In the genomic region with DNA sequence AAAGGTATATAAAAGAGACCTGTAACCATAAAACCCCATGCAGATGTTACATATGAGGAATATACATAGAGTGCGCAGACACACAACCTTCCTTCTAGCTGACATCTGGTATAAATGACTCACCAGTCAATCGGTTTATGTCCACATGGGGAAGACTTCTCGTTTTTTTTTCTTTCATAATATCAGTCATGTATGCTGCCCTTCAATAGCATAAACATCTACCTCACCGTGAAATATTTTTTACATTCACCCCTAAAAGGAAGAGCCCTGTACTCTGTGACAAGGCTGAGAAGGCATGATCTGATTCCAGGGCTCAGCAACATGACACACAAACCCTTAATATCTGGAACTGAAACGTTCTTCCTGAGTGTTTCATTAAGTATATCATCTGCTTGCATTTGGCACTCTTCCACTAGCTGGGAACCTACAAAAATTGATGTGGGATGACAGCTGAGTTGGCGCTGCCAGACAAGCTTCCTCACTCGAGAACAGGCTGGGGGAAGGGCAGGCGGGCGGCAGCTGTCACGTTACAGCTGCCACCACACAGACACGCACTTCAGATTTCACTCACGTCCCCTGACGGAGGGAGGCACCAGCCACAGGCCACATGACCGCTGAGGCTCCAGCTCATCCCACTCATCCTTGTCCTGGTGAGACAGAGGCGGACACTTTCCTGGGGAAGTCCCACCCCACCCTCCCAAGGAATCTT, we compare ENCODE assay signal across 8 cellular contexts.
DNase-seq lines count a peak whose midpoint lies in the region; ATAC-seq and TF ChIP-seq lines count a peak whose summit lies in the region.

No MANE protein-coding gene starts in this region.

- CTCF ChIA-PET in GM10248 (lab: Yijun Ruan, JAX): interaction anchor here (1.1 to 1.4 kb wide), 2 partner anchors 14 to 93 kb away, joined by 3 read pairs; no protein-coding TSS in a partner anchor
- CTCF ChIA-PET in SK-N-SH (lab: Yijun Ruan, JAX): interaction anchor here (1.0 to 5.8 kb wide), 9 partner anchors 10 to 369 kb away, joined by 3 to 38 read pairs (median 4); partner anchors contain the start of gene SHB

- H3K4me1 ChIP-seq in SK-N-SH (ENCODE audit: control insufficient read depth in 1 of 2, insufficient read depth in 2 of 2, low read depth in 1 of 2, low read length in 1 of 2) (peaks cover 48 to 70% of the 10 kb centered on the region in 2 experiments; a peak in 3 of 4 replicates), aorta (ENCODE audit: control insufficient read depth in 1 of 2, insufficient read depth in 2 of 2, low read length in 2 of 2) (peaks cover 0 to 8% of the 10 kb centered on the region in 2 donors)

- intact Hi-C loops in aorta (cut with DNase I): no loop called here

- no peak for TF ChIP-seq POLR2A in erythroblast (IDR thresholded peaks at IDR 0.05; ENCODE audit: low read length)

- DNase-seq in GM10248 (ENCODE audit: extremely low spot score) (peak; percentile 71), KG1 (lab: John Stamatoyannopoulos, UW) (peak; percentile 42), SK-N-SH (peak; percentile 58), erythroblast (lab: John Stamatoyannopoulos, UW) (peak; percentile 46 to 65), naive B cell (peak; percentile 5), aorta (peak; percentile 81 to 91)
- no peak for DNase-seq in effector CD4-positive, alpha-beta T cell

- peak; percentile 37 for TF ChIP-seq RAD21 in SK-N-SH (IDR thresholded peaks at IDR 0.05; ENCODE audit: low read length)

- peak overlapping the region; percentile 74; the same call in 1 of the 2 replicates for H3K4me2 ChIP-seq in SK-N-SH

- H3K36me3 ChIP-seq in SK-N-SH (replicated peaks in 1 of 2; ENCODE audit: control insufficient read depth in 1 of 2, insufficient read depth in 2 of 2, low read length in 1 of 2) (peaks cover 5 to 9% of the 10 kb centered on the region in 2 experiments), aorta (ENCODE audit: control insufficient read depth in 1 of 2, insufficient read depth in 2 of 2, low read length in 1 of 2) (no peaks in the 10 kb centered on the region)

- peak overlapping the region in 2 of 6 donors; percentile 39 to 63 for H3K27ac Mint-ChIP-seq in naive B cell

- no peak overlapping the region for H2AFZ ChIP-seq in SK-N-SH (ENCODE audit: low read depth)

- H3K36me3 Mint-ChIP-seq in naive B cell: no peaks in the 10 kb centered on the region

- 16% methylated on average over 14 of the region's 15 CpGs for WGBS in SK-N-SH (ENCODE audit: low lambda C conversion rate)
- WGBS in aorta, 2 donors: 44 to 53% methylated on average over 15 of the region's 15 CpGs

- peaks cover 23% of the 10 kb centered on the region for H3F3A ChIP-seq in SK-N-SH (replicated peaks; ENCODE audit: insufficient read depth)

- H3K4me1 Mint-ChIP-seq in naive B cell: peaks cover 8 to 26% (median 19%) of the 10 kb centered on the region in 3 donors

- H3K4me3 Mint-ChIP-seq in naive B cell: no peak overlapping the region

- H3K9me3 Mint-ChIP-seq in naive B cell: no peaks in the 10 kb centered on the region

- peaks cover 8 to 18% (median 12%) of the 10 kb centered on the region in 3 donors for H3K27me3 Mint-ChIP-seq in naive B cell

- H4K20me1 ChIP-seq in SK-N-SH (ENCODE audit: insufficient read depth): peaks cover 30% of the 10 kb centered on the region

- no peak for TF ChIP-seq CTCF in GM10248 (IDR thresholded peaks at IDR 0.05; ENCODE audit: control extremely low read depth, extremely low read depth, low read depth, missing control alignments)
- TF ChIP-seq CTCF in SK-N-SH (IDR thresholded peaks at IDR 0.05): no peak

- H3K9me3 ChIP-seq in SK-N-SH (no peaks in the 10 kb centered on the region), aorta (ENCODE audit: control insufficient read depth, low read length) (no peaks in the 10 kb centered on the region)

- H3K79me2 ChIP-seq in SK-N-SH (ENCODE audit: insufficient read depth): peaks cover 96% of the 10 kb centered on the region

- peak overlapping the region; percentile 22; the same call in 1 of the 2 replicates for H3K9ac ChIP-seq in SK-N-SH

- peak; percentile 34 to 77; a peak in 2 of 4 replicates for TF ChIP-seq EP300 in SK-N-SH (IDR thresholded peaks at IDR 0.05; ENCODE audit: borderline replicate concordance in 1 of 2, low read depth in 1 of 2, low read length in 1 of 2)

- H3K27ac ChIP-seq in SK-N-SH (ENCODE audit: low read depth in 2 of 2, low read length in 1 of 2): peak overlapping the region; percentile 75 to 97
- no peak overlapping the region for H3K27ac ChIP-seq in aorta (ENCODE audit: low read depth in 1 of 2, low read length in 2 of 2)

- no peaks in the 10 kb centered on the region for H3K27me3 ChIP-seq in SK-N-SH (ENCODE audit: insufficient read depth)
- H3K27me3 ChIP-seq in aorta (ENCODE audit: control insufficient read depth in 1 of 2, insufficient read depth in 2 of 2, low read length in 1 of 2): no peaks in the 10 kb centered on the region

- ATAC-seq in GM21576 (IDR thresholded peaks at IDR 0.05; ENCODE audit: unreplicated experiment) (peak; percentile 76), naive B cell (ENCODE audit: low read depth in 2 of 2) (peak; percentile 49), aorta (ENCODE audit: low FRiP score) (peak; percentile 25)

- H3K9me2 ChIP-seq in SK-N-SH: no peaks in the 10 kb centered on the region

- POLR2A ChIA-PET in GM10248 (lab: Yijun Ruan, JAX): interaction anchor here (0.6 kb wide), 1 partner anchor 97 kb away, joined by 3 read pairs; no protein-coding TSS in a partner anchor
- POLR2A ChIA-PET in SK-N-SH (lab: Yijun Ruan, JAX): no interaction called here

- H3K4me3 ChIP-seq in SK-N-SH (ENCODE audit: low read depth in 2 of 2, low read length in 1 of 2) (peak overlapping the region in 1 of 2 experiments; percentile 3; a peak in 1 of 4 replicates), aorta (ENCODE audit: low read length in 2 of 2) (no peak overlapping the region)

TF ChIP-seq in SK-N-SH, 30 proteins besides CTCF, POLR2A, EP300 and RAD21 (continues in another document):
- TF ChIP-seq JUND (IDR thresholded peaks at IDR 0.05) (peak; percentile 21; the same call in 1 of the 2 replicates), EZH2phosphoT487 (IDR thresholded peaks at IDR 0.05; ENCODE audit: borderline replicate concordance, low read depth) (no peak), RXRA (IDR thresholded peaks at IDR 0.05; ENCODE audit: borderline replicate concordance, low read depth) (no peak), NFIC (IDR thresholded peaks at IDR 0.05; ENCODE audit: borderline replicate concordance) (peak; percentile 85), MXI1 (IDR thresholded peaks at IDR 0.05; ENCODE audit: low read depth, low read length) (peak; percentile 82; the same call in 1 of the 2 replicates), SIN3A (IDR thresholded peaks at IDR 0.05; ENCODE audit: borderline replicate concordance, low read depth, low read length) (peak; percentile 55; the same call in 1 of the 2 replicates), YY1 (IDR thresholded peaks at IDR 0.05; ENCODE audit: low read depth) (no peak), SMC3 (IDR thresholded peaks at IDR 0.05; ENCODE audit: low read depth, low read length) (peak; percentile 6; the same call in 1 of the 2 replicates), USF2 (IDR thresholded peaks at IDR 0.05; ENCODE audit: borderline replicate concordance, low read depth, low read length) (no peak), TAF1 (IDR thresholded peaks at IDR 0.05; ENCODE audit: borderline replicate concordance, low read depth, low read length) (no peak), RFX5 (IDR thresholded peaks at IDR 0.05; ENCODE audit: low read length) (no peak), TCF12 (IDR thresholded peaks at IDR 0.05) (peak; percentile 80), ELF1 (IDR thresholded peaks at IDR 0.05) (no peak), GABPA (IDR thresholded peaks at IDR 0.05; ENCODE audit: low read depth) (no peak)
- TF ChIP-seq, protein P1, sequence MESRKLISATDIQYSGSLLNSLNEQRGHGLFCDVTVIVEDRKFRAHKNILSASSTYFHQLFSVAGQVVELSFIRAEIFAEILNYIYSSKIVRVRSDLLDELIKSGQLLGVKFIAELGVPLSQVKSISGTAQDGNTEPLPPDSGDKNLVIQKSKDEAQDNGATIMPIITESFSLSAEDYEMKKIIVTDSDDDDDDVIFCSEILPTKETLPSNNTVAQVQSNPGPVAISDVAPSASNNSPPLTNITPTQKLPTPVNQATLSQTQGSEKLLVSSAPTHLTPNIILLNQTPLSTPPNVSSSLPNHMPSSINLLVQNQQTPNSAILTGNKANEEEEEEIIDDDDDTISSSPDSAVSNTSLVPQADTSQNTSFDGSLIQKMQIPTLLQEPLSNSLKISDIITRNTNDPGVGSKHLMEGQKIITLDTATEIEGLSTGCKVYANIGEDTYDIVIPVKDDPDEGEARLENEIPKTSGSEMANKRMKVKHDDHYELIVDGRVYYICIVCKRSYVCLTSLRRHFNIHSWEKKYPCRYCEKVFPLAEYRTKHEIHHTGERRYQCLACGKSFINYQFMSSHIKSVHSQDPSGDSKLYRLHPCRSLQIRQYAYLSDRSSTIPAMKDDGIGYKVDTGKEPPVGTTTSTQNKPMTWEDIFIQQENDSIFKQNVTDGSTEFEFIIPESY (IDR thresholded peaks at IDR 0.05; ENCODE audit: borderline replicate concordance, low read depth): no peak
- TF ChIP-seq, protein P2, sequence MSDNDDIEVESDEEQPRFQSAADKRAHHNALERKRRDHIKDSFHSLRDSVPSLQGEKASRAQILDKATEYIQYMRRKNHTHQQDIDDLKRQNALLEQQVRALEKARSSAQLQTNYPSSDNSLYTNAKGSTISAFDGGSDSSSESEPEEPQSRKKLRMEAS (IDR thresholded peaks at IDR 0.05; ENCODE audit: low read depth): peak; percentile 51; the same call in 1 of the 2 replicates

Comparison
In these comparisons a context has a peak if more than half of its experiments do, and no peak if none do; other contexts are left out.
1. ATAC-seq: peak in every context shown above with its lines; median percentile 76 in GM21576; 49 in naive B cell; 25 in aorta.
2. H3K27ac ChIP-seq: peak in SK-N-SH (2 of 2); none in aorta (0 of 2).